19 cellular contexts compared by ENCODE assay signal in genomic region chr13:33182729-33183128, GRCh38.
DNase-seq lines count a peak whose midpoint lies in the region; ATAC-seq, FAIRE-seq and TF ChIP-seq lines count a peak whose summit lies in the region.
"Had no signal": no experiment of that assay in that cellular context is flagged by ENCODE, and none has a peak within 500 bp of the region (broad histone marks: within the 10 kb centered on the region; RNA-seq: fewer than 3 reads in every experiment).

No MANE protein-coding gene starts in this region.

- no peaks in the 10 kb centered on the region for H3K27me3 ChIP-seq in mesenchymal stem cell (ENCODE audit: control insufficient read depth in 1 of 2, insufficient read depth in 1 of 2, low read length in 2 of 2)
- H3K27me3 ChIP-seq: SJCRH30, suprapubic skin had no signal

- H3K9me3 ChIP-seq in mesenchymal stem cell (ENCODE audit: control insufficient read depth, low read length), result no peaks in the 10 kb centered on the region
- H3K9me3 ChIP-seq: SJCRH30, suprapubic skin had no signal

- H3K14ac ChIP-seq in mesenchymal stem cell (ENCODE audit: low read length in 2 of 2), result no peak overlapping the region

- H2BK5ac ChIP-seq in mesenchymal stem cell (ENCODE audit: low read depth, low read length, poor library complexity, severe bottlenecking), result no peak overlapping the region

- H3K9ac ChIP-seq in mesenchymal stem cell (ENCODE audit: low read length), result no peak overlapping the region

- no peaks in the 10 kb centered on the region for H3K9me3 Mint-ChIP-seq in activated T-helper 17 cell treated with anti-CD3 and anti-CD28 coated beads, Interleukin-2, amount 50 U/mL, for 72 hours
- H3K9me3 Mint-ChIP-seq: activated CD8-positive, alpha-beta T cell treated with anti-CD3 and anti-CD28 coated beads for 36 hours; GM23338 had no signal

- peak overlapping the region; percentile 31 to 72 for H3K18ac ChIP-seq in mesenchymal stem cell (ENCODE audit: low read depth in 1 of 2, low read length in 2 of 2)

- H3K4me2 ChIP-seq in mesenchymal stem cell (ENCODE audit: low read length, poor library complexity, severe bottlenecking), result no peak overlapping the region
- H3K4me2 ChIP-seq: GM23338 had no signal

- H2BK120ac ChIP-seq in mesenchymal stem cell (ENCODE audit: low read depth, low read length), result no peak overlapping the region

- H3K36me3 ChIP-seq in mesenchymal stem cell (ENCODE audit: control insufficient read depth in 1 of 2, insufficient read depth in 2 of 2, low read depth in 1 of 2, low read length in 2 of 2), result peaks cover 0 to 2% of the 10 kb centered on the region in 2 experiments
- H3K36me3 ChIP-seq: SJCRH30, suprapubic skin had no signal

- peaks cover 23% of the 10 kb centered on the region for H3K4me1 ChIP-seq in mesenchymal stem cell (ENCODE audit: control insufficient read depth, insufficient read depth, low read depth, low read length)

- DNase-seq in GM12892 (ENCODE audit: insufficient read length), result no peak
- no peak for DNase-seq in mesenchymal stem cell
- no peak for DNase-seq in retina
- DNase-seq in activated CD4-positive, CD25-positive, alpha-beta regulatory T cell treated with anti-CD3 and anti-CD28 coated beads, Interleukin-2, amount 50 U/mL, for 72 hours, result no peak
- no peak for DNase-seq in NCI-H2227 (lab: John Stamatoyannopoulos, UW; ENCODE audit: unreplicated experiment)
- DNase-seq: activated CD8-positive, alpha-beta T cell treated with anti-CD3 and anti-CD28 coated beads for 36 hours; activated effector memory CD4-positive, alpha-beta T cell treated with Interleukin-2 at 50 U/mL for 16 hours; COR-L47; effector memory CD4-positive, alpha-beta T cell; foreskin fibroblast; immature natural killer cell; occipital lobe; SJCRH30 had no signal

- no peak overlapping the region for H3K23ac ChIP-seq in mesenchymal stem cell (ENCODE audit: low read length in 2 of 2)

- no peaks in the 10 kb centered on the region for H3K36me3 Mint-ChIP-seq in activated T-helper 17 cell treated with anti-CD3 and anti-CD28 coated beads, Interleukin-2, amount 50 U/mL, for 72 hours (ENCODE audit: low read depth)
- H3K36me3 Mint-ChIP-seq: brain, immature natural killer cell had no signal

- no peaks in the 10 kb centered on the region for H3K4me1 Mint-ChIP-seq in activated T-helper 17 cell treated with anti-CD3 and anti-CD28 coated beads, Interleukin-2, amount 50 U/mL, for 72 hours

- peak overlapping the region in 1 of 2 experiments; percentile 76 for H3K4ac ChIP-seq in mesenchymal stem cell (ENCODE audit: low read depth in 1 of 2, low read length in 2 of 2)

- peaks cover 13% of the 10 kb centered on the region for H3K27me3 Mint-ChIP-seq in activated T-helper 17 cell treated with anti-CD3 and anti-CD28 coated beads, Interleukin-2, amount 50 U/mL, for 72 hours

- ATAC-seq in GM21529 (IDR thresholded peaks at IDR 0.05; ENCODE audit: unreplicated experiment) (peak; percentile 56), HG03571 (IDR thresholded peaks at IDR 0.05; ENCODE audit: unreplicated experiment) (peak; percentile 41)
- ATAC-seq in activated T-helper 17 cell treated with anti-CD3 and anti-CD28 coated beads, Interleukin-2, amount 50 U/mL, for 72 hours (replicated peaks), result no peak
- ATAC-seq: activated CD8-positive, alpha-beta T cell treated with anti-CD3 and anti-CD28 coated beads for 36 hours; GM23338 had no signal

- peaks cover 8% of the 10 kb centered on the region for H3K79me1 ChIP-seq in mesenchymal stem cell (replicated peaks; ENCODE audit: low read length, poor library complexity, severe bottlenecking)

- H2BK12ac ChIP-seq in mesenchymal stem cell (ENCODE audit: low read length in 2 of 2), result no peak overlapping the region

- H3K27ac Mint-ChIP-seq in activated T-helper 17 cell treated with anti-CD3 and anti-CD28 coated beads, Interleukin-2, amount 50 U/mL, for 72 hours, result no peak overlapping the region
- H3K27ac Mint-ChIP-seq: activated CD8-positive, alpha-beta T cell treated with anti-CD3 and anti-CD28 coated beads for 36 hours; GM23338; immature natural killer cell had no signal

- FAIRE-seq in GM12892 (lab: Jason Lieb, UNC), result peak; percentile 69

- H2AFZ ChIP-seq in mesenchymal stem cell (ENCODE audit: low read depth, low read length), result no peak overlapping the region
- H2AFZ ChIP-seq: GM23338 had no signal

- peak overlapping the region; percentile 8 for H3K27ac ChIP-seq in mesenchymal stem cell (ENCODE audit: low read length, poor library complexity, severe bottlenecking)
- H3K27ac ChIP-seq: SJCRH30, suprapubic skin had no signal

- H4K8ac ChIP-seq in mesenchymal stem cell (ENCODE audit: low read length), result peak overlapping the region; percentile 78

- H3K4me3 Mint-ChIP-seq in activated T-helper 17 cell treated with anti-CD3 and anti-CD28 coated beads, Interleukin-2, amount 50 U/mL, for 72 hours, result no peak overlapping the region
- H3K4me3 Mint-ChIP-seq: activated CD8-positive, alpha-beta T cell treated with anti-CD3 and anti-CD28 coated beads for 36 hours; brain; GM23338; immature natural killer cell had no signal

- H3K4me3 ChIP-seq in mesenchymal stem cell (ENCODE audit: insufficient read depth in 1 of 2, low read depth in 1 of 2, low read length in 2 of 2), result no peak overlapping the region
- H3K4me3 ChIP-seq: GM23338, SJCRH30, suprapubic skin had no signal

- WGBS in mesenchymal stem cell, result 91% methylated on average over 9 of the region's 9 CpGs

- no peak for TF ChIP-seq POLR2A in GM12892 (IDR thresholded peaks at IDR 0.05; ENCODE audit: low read depth, low read length)

- no peak overlapping the region for H4K91ac ChIP-seq in mesenchymal stem cell (ENCODE audit: low read length)

- no peak overlapping the region for H2BK15ac ChIP-seq in mesenchymal stem cell (ENCODE audit: low read depth, poor library complexity, severe bottlenecking)

- H2AK5ac ChIP-seq in mesenchymal stem cell (ENCODE audit: low read length, severe bottlenecking), result peak overlapping the region; percentile 49
